In genomic region chr20:43448748-43449535, GRCh38 we compare ENCODE assay signal across 8 cellular contexts.
A peak's percentile ranks its signal among the peaks of the same experiment; 100 is the strongest.
DNase-seq lines count a peak whose midpoint lies in the region; ATAC-seq lines count a peak whose summit lies in the region.

No MANE protein-coding gene starts in this region.

- peak overlapping the region; percentile 36 for H3K27ac ChIP-seq in caudate nucleus (ENCODE audit: low read depth, low read length)

- DNase-seq in SIG-M5 treated with dmso at 0.1 percent for 504 hours (lab: John Stamatoyannopoulos, UW; ENCODE audit: unreplicated experiment) (peak; percentile 34), SIG-M5 (lab: John Stamatoyannopoulos, UW) (no peak), NCI-H1105 (lab: John Stamatoyannopoulos, UW) (peak; percentile 40), UCSD-AML1 (lab: John Stamatoyannopoulos, UW; ENCODE audit: unreplicated experiment) (peak; percentile 46), caudate nucleus (lab: John Stamatoyannopoulos, UW) (peak in 35 of 61 donors; percentile 1 to 62 (median 11)), kidney tubule cell (ENCODE audit: low spot score) (peak; percentile 47)
- DNase-seq in stimulated activated CD8-positive, alpha-beta memory T cell treated with anti-CD3 and anti-CD28 coated beads, Interleukin-15, amount 100 ng/mL, for 1 hour (ENCODE audit: low read depth): peak; percentile 5

- ATAC-seq in GM19023 (IDR thresholded peaks at IDR 0.05; ENCODE audit: unreplicated experiment): no peak
